ENCODE assay signal across 14 cellular contexts in the genomic region with DNA sequence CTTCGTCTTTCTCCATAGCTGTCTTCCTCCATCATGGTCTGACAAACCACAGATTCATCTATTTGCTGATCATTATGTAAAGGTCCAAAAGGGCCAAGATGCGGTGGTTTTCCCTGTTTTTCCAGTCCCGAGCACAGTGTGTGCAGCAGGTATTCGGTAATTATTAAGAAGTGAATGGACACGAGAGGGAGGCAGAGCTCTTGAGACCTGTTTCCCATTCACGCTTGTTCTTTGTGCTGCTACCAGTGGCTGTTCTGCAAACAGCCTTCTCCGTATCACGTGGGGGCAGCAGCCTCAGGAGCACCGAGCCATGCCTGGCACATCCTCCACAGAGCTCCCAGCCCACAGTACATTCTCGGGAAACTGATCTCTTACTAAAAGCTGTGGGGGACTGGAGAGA. TPM values are rescaled to one million over a fixed set of nuclear protein-coding genes. Genes with fewer than 3 reads are reported as not detected.
A peak's percentile ranks its signal among the peaks of the same experiment; 100 is the strongest.
DNase-seq lines count a peak whose midpoint lies in the region; ATAC-seq, FAIRE-seq and TF ChIP-seq lines count a peak whose summit lies in the region.
"Had no signal": no experiment of that assay in that cellular context is flagged by ENCODE, and none has a peak within 500 bp of the region (broad histone marks: within the 10 kb centered on the region; RNA-seq: fewer than 3 reads in every experiment).

No MANE protein-coding gene starts in this region.

- no peak overlapping the region for H3K4me3 Mint-ChIP-seq in CD8-positive, alpha-beta T cell
- H3K4me3 Mint-ChIP-seq: activated naive CD8-positive, alpha-beta T cell; CD4-positive, alpha-beta memory T cell had no signal

- H3K27ac ChIP-seq in BLaER1: no peak overlapping the region
- H3K27ac ChIP-seq in GM12878 (ENCODE audit: control insufficient read depth, insufficient read depth): no peak overlapping the region
- H3K27ac ChIP-seq in CD8-positive, alpha-beta T cell (ENCODE audit: low read depth, low read length): no peak overlapping the region
- H3K27ac ChIP-seq: esophagus squamous epithelium had no signal

- no peaks in the 10 kb centered on the region for H3K27me3 Mint-ChIP-seq in CD8-positive, alpha-beta T cell (ENCODE audit: low read depth)
- H3K27me3 Mint-ChIP-seq: activated naive CD8-positive, alpha-beta T cell had no signal

- ATAC-seq in GM12878 (peak; percentile 25), GM19395 (IDR thresholded peaks at IDR 0.05; ENCODE audit: unreplicated experiment) (no peak)
- no peak for ATAC-seq in CD8-positive, alpha-beta T cell

- DNase-seq in NCI-H1092 (lab: John Stamatoyannopoulos, UW) (peak; percentile 69), GM12878 (ENCODE audit: low read depth, low spot score) (no peak), middle frontal gyrus (ENCODE audit: extremely low spot score, low spot score) (peak; percentile 31), GM13976 (ENCODE audit: low spot score) (no peak)
- no peak for DNase-seq in activated effector memory CD4-positive, alpha-beta T cell treated with Interleukin-2 at 50 U/mL for 16 hours
- no peak for DNase-seq in CD8-positive, alpha-beta T cell
- DNase-seq: CD4-positive, alpha-beta memory T cell; esophagus squamous epithelium; mesendoderm had no signal

- TF ChIP-seq EP300 in GM12878 (IDR thresholded peaks at IDR 0.05; ENCODE audit: borderline replicate concordance in 1 of 2, control insufficient read depth in 1 of 2, low read depth in 2 of 2, low read length in 2 of 2): no peak

- intact Hi-C loops in GM12878 (cut with micrococcal nuclease; ENCODE audit: unreplicated experiment): no loop called here
- intact Hi-C loops in CD8-positive, alpha-beta T cell (cut with DNase I, micrococcal nuclease): no loop called here

- H4K20me1 ChIP-seq in BLaER1 (no peaks in the 10 kb centered on the region), GM12878 (ENCODE audit: control insufficient read depth, insufficient read depth) (no peaks in the 10 kb centered on the region)

- FAIRE-seq in GM12878 (lab: Jason Lieb, UNC): peak; percentile 68
- FAIRE-seq: GM18507 had no signal

- peaks cover 5% of the 10 kb centered on the region for H3K4me1 Mint-ChIP-seq in CD8-positive, alpha-beta T cell (ENCODE audit: low read depth)

- TF ChIP-seq POLR2A in GM12878 (IDR thresholded peaks at IDR 0.05; ENCODE audit: low read depth, low read length): no peak

- H3K4me3 ChIP-seq in BLaER1 (no peak overlapping the region), GM12878 (no peak overlapping the region)
- H3K4me3 ChIP-seq in CD8-positive, alpha-beta T cell (ENCODE audit: low read depth, low read length): no peak overlapping the region
- H3K4me3 ChIP-seq: esophagus squamous epithelium, HAP-1 had no signal

- no peak overlapping the region for H3K27ac Mint-ChIP-seq in CD8-positive, alpha-beta T cell
- H3K27ac Mint-ChIP-seq: activated naive CD8-positive, alpha-beta T cell had no signal

- H3K9ac ChIP-seq in BLaER1: no peak overlapping the region
- H3K9ac ChIP-seq in GM12878 (ENCODE audit: control insufficient read depth, insufficient read depth, low read length): no peak overlapping the region

- H3K36me3 Mint-ChIP-seq in CD8-positive, alpha-beta T cell: no peaks in the 10 kb centered on the region
- H3K36me3 Mint-ChIP-seq: activated naive CD8-positive, alpha-beta T cell; CD4-positive, alpha-beta memory T cell had no signal

- H3K27me3 ChIP-seq in BLaER1 (no peaks in the 10 kb centered on the region), GM12878 (replicated peaks in 1 of 2; ENCODE audit: control insufficient read depth in 2 of 2, insufficient read depth in 2 of 2, low read length in 1 of 2) (peaks cover 0 to 4% of the 10 kb centered on the region in 2 experiments; a peak in 2 of 4 replicates)
- H3K27me3 ChIP-seq in CD8-positive, alpha-beta T cell (ENCODE audit: insufficient read depth, low read length): no peaks in the 10 kb centered on the region

- no peaks in the 10 kb centered on the region for H3K9me3 Mint-ChIP-seq in CD8-positive, alpha-beta T cell
- H3K9me3 Mint-ChIP-seq: CD4-positive, alpha-beta memory T cell had no signal

- no TSS peak for BruUV-seq in GM12878 (replicated peaks; lab: Mats Ljungman, UMichigan)

- no peak overlapping the region for H2AFZ ChIP-seq in GM12878 (ENCODE audit: control insufficient read depth, low read depth, low read length)

- TF ChIP-seq RAD21 in GM12878 (IDR thresholded peaks at IDR 0.05; ENCODE audit: insufficient read depth, low read depth, low read length): no peak

- H3K79me2 ChIP-seq in GM12878 (ENCODE audit: control insufficient read depth, insufficient read depth, low read length): no peaks in the 10 kb centered on the region

- TF ChIP-seq CTCF in GM12878 (IDR thresholded peaks at IDR 0.05 in 2 of 3, conservative IDR thresholded peaks at IDR 0.05 in 1 of 3; ENCODE audit: control insufficient read depth in 2 of 3, extremely low read depth in 1 of 3, insufficient read depth in 1 of 3, low read depth in 3 of 3, low read length in 3 of 3) (no peak; a peak in 1 of 6 replicates), GM13976 (IDR thresholded peaks at IDR 0.05; ENCODE audit: borderline replicate concordance, control extremely low read depth, extremely low read depth, insufficient read depth, missing control alignments) (no peak)
- TF ChIP-seq CTCF in CD8-positive, alpha-beta T cell (IDR thresholded peaks at IDR 0.05): no peak

- H3K4me2 ChIP-seq in BLaER1 (peak overlapping the region; percentile 58), GM12878 (ENCODE audit: control insufficient read depth, insufficient read depth) (no peak overlapping the region)

- WGBS in GM12878 (ENCODE audit: insufficient coverage, insufficient replicate concordance, low lambda C conversion rate, missing lambda C conversion rate): 56% methylated on average over 8 of the region's 10 CpGs

- H3K4me1 ChIP-seq in BLaER1 (peaks cover 30% of the 10 kb centered on the region), GM12878 (ENCODE audit: control insufficient read depth, insufficient read depth, low read length) (peaks cover 6% of the 10 kb centered on the region; the same call in 1 of the 2 replicates)
- H3K4me1 ChIP-seq in CD8-positive, alpha-beta T cell (ENCODE audit: insufficient read depth, low read length): no peaks in the 10 kb centered on the region
- H3K4me1 ChIP-seq: HAP-1 had no signal

- RAD21 ChIA-PET in GM12878 (lab: Charles Lee; ENCODE audit: unreplicated experiment): interaction anchor here (1.0 to 1.7 kb wide), 3 partner anchors 14 to 216 kb away, joined by 3 to 10 read pairs (median 3); no protein-coding TSS in a partner anchor

- CTCF ChIA-PET in GM12878 (lab: Yijun Ruan, JAX): interaction anchor here (0.8 to 2.2 kb wide), 6 partner anchors 13 to 215 kb away, joined by 3 to 13 read pairs (median 4); no protein-coding TSS in a partner anchor
- CTCF ChIA-PET in CD8-positive, alpha-beta T cell (lab: Charles Lee): interaction anchor here (1.0 kb wide), 1 partner anchor 11 kb away, joined by 4 read pairs; no protein-coding TSS in a partner anchor

- H3K9me3 ChIP-seq in BLaER1 (no peaks in the 10 kb centered on the region), GM12878 (replicated peaks; ENCODE audit: control insufficient read depth, insufficient read depth, low read length) (no peaks in the 10 kb centered on the region)
- H3K9me3 ChIP-seq in CD8-positive, alpha-beta T cell (ENCODE audit: low read length): no peaks in the 10 kb centered on the region
- H3K9me3 ChIP-seq: esophagus squamous epithelium, HAP-1 had no signal

- POLR2A ChIA-PET in GM12878 (lab: Charles Lee): interaction anchor here (1.0 kb wide), 1 partner anchor 10 kb away, joined by 4 read pairs; no protein-coding TSS in a partner anchor
- POLR2A ChIA-PET in CD8-positive, alpha-beta T cell (lab: Charles Lee): no interaction called here

- no peaks in the 10 kb centered on the region for H3K36me3 ChIP-seq in BLaER1
- H3K36me3 ChIP-seq in GM12878 (ENCODE audit: control insufficient read depth in 2 of 2, insufficient read depth in 2 of 2, low read length in 1 of 2): no peaks in the 10 kb centered on the region
- no peaks in the 10 kb centered on the region for H3K36me3 ChIP-seq in CD8-positive, alpha-beta T cell (ENCODE audit: insufficient read depth, low read length)
- H3K36me3 ChIP-seq: esophagus squamous epithelium, HAP-1 had no signal

- in situ Hi-C loops in GM12878 (cut with MboI): no loop called here
- in situ Hi-C loops in GM13976 (cut with MboI; ENCODE audit: low sequenced_read_pairs, unreplicated experiment): no loop called here

- SMC1A ChIA-PET in GM12878 (lab: Charles Lee; ENCODE audit: uncharacterized antibody, unreplicated experiment): interaction anchor here (1.2 to 3.2 kb wide), 3 partner anchors 14 to 215 kb away, joined by 4 to 12 read pairs (median 5); no protein-coding TSS in a partner anchor

TF ChIP-seq in GM12878, 131 proteins besides CTCF, POLR2A, EP300 and RAD21 (continues in another document):
- TF ChIP-seq PKNOX1 (IDR thresholded peaks at IDR 0.05): no peak
- no peak for TF ChIP-seq RBBP5 (conservative IDR thresholded peaks at IDR 0.05)
- no peak for TF ChIP-seq NR2C2 (IDR thresholded peaks at IDR 0.05; ENCODE audit: borderline replicate concordance, control insufficient read depth, insufficient read length, low read depth)

RNA-seq across cellular contexts. Expression of gene CCDC70, which starts 50.3 kb away (rescaled TPM):
- not detected in 2 replicates for total RNA-seq in GM12878 (2013; cell fraction: nucleolus; rRNA removed)
- total RNA-seq in GM12878 (2014; rRNA removed) (not detected in 2 replicates), GM12878 (2014; rRNA removed; fragmentation: Illumina TruSeq; extraction: Trizol) (not detected in 2 replicates), GM12878 (2021) (not detected in 2 replicates)
- not detected for polyA plus RNA-seq in GM12878 (2011; ENCODE audit: low read depth)
- polyA plus RNA-seq in GM12878 (2011; rRNA removed) (not detected in 2 replicates), GM12878 (2014; fragmentation: Illumina TruSeq; extraction: Trizol) (not detected in 2 replicates), GM12878 (2014; fragmentation: Nextera tagmentation; extraction: Ambion mirVana) (not detected), GM12878 (2014; rRNA removed) (not detected in 2 replicates), GM12878 (2016; fragmentation: Nextera tagmentation; extraction: Ambion mirVana) (not detected)
- not detected in 2 replicates for polyA plus RNA-seq in GM12878 (2011; cell fraction: cytosol; rRNA removed)
- polyA plus RNA-seq in GM12878 (2011; cell fraction: nucleus; rRNA removed): not detected in 2 replicates
- not detected in 2 replicates for polyA plus RNA-seq in GM12878 (2012)
- polyA minus RNA-seq in GM12878 (2011; rRNA and poly(A)+ RNA removed): not detected in 2 replicates
- polyA minus RNA-seq in GM12878 (2011; cell fraction: cytosol; rRNA and poly(A)+ RNA removed): not detected in 2 replicates
- polyA minus RNA-seq in GM12878 (2011; cell fraction: nucleus; rRNA and poly(A)+ RNA removed): not detected in 2 replicates
- not detected for total RNA-seq in CD8-positive, alpha-beta T cell
- total RNA-seq: CD4-positive, alpha-beta memory T cell; esophagus squamous epithelium had no signal
- polyA plus RNA-seq: CD4-positive, alpha-beta memory T cell had no signal

Comparison
In these comparisons a context has a peak if more than half of its experiments do, and no peak if none do; other contexts are left out.
1. DNase-seq: peak in NCI-H1092 (single experiment) and middle frontal gyrus (single experiment); none in GM12878 (single experiment), activated effector memory CD4-positive, alpha-beta T cell treated with Interleukin-2 at 50 U/mL for 16 hours (single experiment), CD8-positive, alpha-beta T cell (0 of 7) and GM13976 (single experiment).